Comparison of ENCODE assay signal across 20 cellular contexts in genomic region chr13:63853816-63854215, GRCh38.
"Had no signal": no experiment of that assay in that cellular context is flagged by ENCODE, and none has a peak within 500 bp of the region (broad histone marks: within the 10 kb centered on the region; RNA-seq: fewer than 3 reads in every experiment).

No MANE protein-coding gene starts in this region.

- H3K4me3 ChIP-seq: SJCRH30 had no signal

- ATAC-seq: Panc1, PC-3, Right ventricle myocardium inferior, SK-N-SH treated with all-trans-retinoic acid at 6 μM for 48 hours had no signal

- H3K27ac ChIP-seq: SJCRH30 had no signal

- H3K27me3 ChIP-seq: SJCRH30 had no signal

- H3K36me3 ChIP-seq: SJCRH30 had no signal

- H3K9me3 ChIP-seq: SJCRH30 had no signal

- H3K4me1 ChIP-seq: SJCRH30 had no signal

- DNase-seq: KBM-7, MV-4-11, NCI-H1048, NCI-H1105, NCI-H1436 treated with DMSO at 0.1 percent for 48 hours, NCI-H187, NCI-H2029, NCI-H2171 treated with DMSO at 0.1 percent for 48 hours, NCI-H226, NCI-H446, NCI-H510A, NCI-H524 treated with DMSO at 0.1 percent for 48 hours, NCI-H69, NCI-H774, PC-3, SHP77 treated with DMSO at 0.1 percent for 48 hours, SJCRH30 had no signal
